ENCODE assay signal across 8 cellular contexts in genomic region chr22:21736084-21736642, GRCh38.
DNase-seq lines count a peak whose midpoint lies in the region; ATAC-seq and TF ChIP-seq lines count a peak whose summit lies in the region.

No MANE protein-coding gene starts in this region.

- H3K4me3 Mint-ChIP-seq in nephron, result peak overlapping the region; percentile 55 to 65 (median 63)

- H3K4me1 Mint-ChIP-seq in nephron, result peaks cover 14% of the 10 kb centered on the region

- H3K27ac ChIP-seq in BLaER1, result peak overlapping the region; percentile 99
- no peak overlapping the region for H3K27ac ChIP-seq in duodenal mucosa (ENCODE audit: low read depth, low read length)

- H3K9me3 Mint-ChIP-seq in nephron, result no peaks in the 10 kb centered on the region

- ATAC-seq in HG03457 (IDR thresholded peaks at IDR 0.05; ENCODE audit: unreplicated experiment) (peak; percentile 13), GM19324 (IDR thresholded peaks at IDR 0.05; ENCODE audit: low FRiP score, unreplicated experiment) (no peak)

- H3K9ac ChIP-seq in BLaER1 (no peak overlapping the region), duodenal mucosa (ENCODE audit: low read depth in 1 of 2, low read length in 2 of 2) (no peak overlapping the region)

- H3K27me3 Mint-ChIP-seq in nephron (ENCODE audit: low read depth), result peaks cover 6% of the 10 kb centered on the region

- H3K36me3 Mint-ChIP-seq in nephron (ENCODE audit: low read depth), result peaks cover 6% of the 10 kb centered on the region

- H4K20me1 ChIP-seq in BLaER1, result peaks cover 7% of the 10 kb centered on the region; the same call in 1 of the 2 replicates

- DNase-seq in UCSD-AML1 (lab: John Stamatoyannopoulos, UW; ENCODE audit: unreplicated experiment), result no peak
- no peak for DNase-seq in putamen (ENCODE audit: low spot score)
- no peak for DNase-seq in NCI-H1436 treated with DMSO at 0.1 percent for 48 hours (lab: John Stamatoyannopoulos, UW)

- H3K27me3 ChIP-seq in BLaER1, result no peaks in the 10 kb centered on the region
- peaks cover 3 to 5% of the 10 kb centered on the region in 2 donors for H3K27me3 ChIP-seq in duodenal mucosa (ENCODE audit: control insufficient read depth in 1 of 2, insufficient read depth in 2 of 2, low read length in 2 of 2)

- H3K9me3 ChIP-seq in BLaER1 (peaks cover 7% of the 10 kb centered on the region), duodenal mucosa (ENCODE audit: control insufficient read depth in 1 of 2, low read length in 2 of 2) (no peaks in the 10 kb centered on the region)

- no peak for TF ChIP-seq CTCF in nephron (IDR thresholded peaks at IDR 0.05; ENCODE audit: unreplicated experiment in 3 of 3)

- no peak overlapping the region for H3K27ac Mint-ChIP-seq in nephron

- peaks cover 86% of the 10 kb centered on the region for H3K4me1 ChIP-seq in BLaER1
- peaks cover 9 to 12% of the 10 kb centered on the region in 2 donors for H3K4me1 ChIP-seq in duodenal mucosa (ENCODE audit: control insufficient read depth in 1 of 2, insufficient read depth in 2 of 2, low read length in 2 of 2)

- H3K4me2 ChIP-seq in BLaER1, result peak overlapping the region; percentile 63

- H3K36me3 ChIP-seq in BLaER1, result peaks cover 16% of the 10 kb centered on the region
- no peaks in the 10 kb centered on the region for H3K36me3 ChIP-seq in duodenal mucosa (ENCODE audit: control insufficient read depth in 1 of 2, insufficient read depth in 2 of 2, low read length in 2 of 2)

- H3K4me3 ChIP-seq in BLaER1 (peak overlapping the region; percentile 76), duodenal mucosa (ENCODE audit: low read depth in 1 of 2, low read length in 2 of 2) (peak overlapping the region; percentile 50 to 66)
